Comparison of ENCODE assay signal across 8 cellular contexts in genomic region chr11:74713686-74714085, GRCh38. TPM values are rescaled to one million over a fixed set of nuclear protein-coding genes. Genes with fewer than 3 reads are reported as not detected.
"Had no signal": no experiment of that assay in that cellular context is flagged by ENCODE, and none has a peak within 500 bp of the region (broad histone marks: within the 10 kb centered on the region; RNA-seq: fewer than 3 reads in every experiment).

No MANE protein-coding gene starts in this region.

- H2AFZ ChIP-seq: GM23338 had no signal

- FAIRE-seq: H1, H54 had no signal

- H3K4me3 ChIP-seq: GM23338 had no signal

- H3K36me3 Mint-ChIP-seq: IgD-negative memory B cell had no signal

- H3K4me2 ChIP-seq: GM23338 had no signal

- ATAC-seq: GM23338 had no signal

- DNase-seq: H9, HCEC 1CT, KBM-7 had no signal

- H3K9me3 Mint-ChIP-seq: GM23338, H9, IgD-negative memory B cell had no signal

- H3K4me3 Mint-ChIP-seq: GM23338, H9, IgD-negative memory B cell had no signal

- H3K27ac Mint-ChIP-seq: GM23338, H9, IgD-negative memory B cell had no signal

RNA-seq across cellular contexts. Expression of gene CHRDL2, which starts 17.5 kb away (rescaled TPM):
- total RNA-seq: HT-29 had no signal
- polyA plus RNA-seq: GM23338, IgD-negative memory B cell had no signal
